ENCODE assay signal across 11 cellular contexts in the genomic region with DNA sequence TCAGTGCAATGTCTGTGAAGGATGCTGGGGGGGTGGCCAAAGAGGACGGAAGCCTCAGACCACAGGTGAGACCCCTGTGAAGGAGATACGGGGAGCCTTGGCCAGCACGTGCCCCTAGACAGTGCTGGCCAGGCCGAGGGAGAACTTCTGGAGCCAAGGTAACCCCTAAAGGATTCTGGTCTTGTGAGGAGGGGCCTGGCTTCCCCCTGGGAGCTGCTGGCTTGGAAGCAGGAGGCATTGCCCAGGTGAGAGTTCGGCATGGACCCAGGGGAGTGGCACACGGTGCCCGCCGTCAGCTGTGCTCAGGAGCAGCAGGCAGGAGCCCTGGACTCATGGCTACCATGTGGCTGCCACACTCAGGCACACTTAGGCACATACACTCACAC. TPM values are rescaled to one million over a fixed set of nuclear protein-coding genes. Genes with fewer than 3 reads are reported as not detected.
DNase-seq lines count a peak whose midpoint lies in the region; ATAC-seq and TF ChIP-seq lines count a peak whose summit lies in the region.
"Had no signal": no experiment of that assay in that cellular context is flagged by ENCODE, and none has a peak within 500 bp of the region (broad histone marks: within the 10 kb centered on the region; RNA-seq: fewer than 3 reads in every experiment).

No MANE protein-coding gene starts in this region.

- H3K4me3 ChIP-seq in suprapubic skin, result no peak overlapping the region

- H3K27me3 ChIP-seq in suprapubic skin, result peaks cover 31% of the 10 kb centered on the region

- peaks cover 9% of the 10 kb centered on the region for H3K4me1 Mint-ChIP-seq in activated T-helper 17 cell treated with anti-CD3 and anti-CD28 coated beads, Interleukin-2, amount 50 U/mL, for 72 hours
- H3K4me1 Mint-ChIP-seq in mesothelial cell of epicardium, result peaks cover 3% of the 10 kb centered on the region

- H3K36me3 ChIP-seq in suprapubic skin, result no peaks in the 10 kb centered on the region

- in situ Hi-C loops in G401 (cut with HindIII; ENCODE audit: low sequenced_read_pairs), result no loop called here

- TF ChIP-seq POLR2A in suprapubic skin (IDR thresholded peaks at IDR 0.05), result no peak

- H3K9me3 ChIP-seq in suprapubic skin, result no peaks in the 10 kb centered on the region

- no peaks in the 10 kb centered on the region for H3K36me3 Mint-ChIP-seq in activated T-helper 17 cell treated with anti-CD3 and anti-CD28 coated beads, Interleukin-2, amount 50 U/mL, for 72 hours (ENCODE audit: low read depth)
- peaks cover 14% of the 10 kb centered on the region for H3K36me3 Mint-ChIP-seq in mesothelial cell of epicardium

- DNase-seq in activated CD8-positive, alpha-beta memory T cell treated with anti-CD3 and anti-CD28 coated beads for 24 hours, result peak; percentile 56
- DNase-seq in activated CD8-positive, alpha-beta memory T cell treated with anti-CD3 and anti-CD28 coated beads, Interleukin-2, amount 50 U/mL, for 4 hours, result no peak
- DNase-seq in mesothelial cell of epicardium (ENCODE audit: low spot score in 2 of 2, unreplicated experiment in 2 of 2) (no peak), suprapubic skin (ENCODE audit: low spot score in 2 of 2) (no peak), H4 (ENCODE audit: low spot score) (no peak), T-helper 9 cell (no peak), G401 (ENCODE audit: low spot score) (no peak)
- DNase-seq: foreskin keratinocyte, NCI-H1092 had no signal

- TF ChIP-seq CTCF in mesothelial cell of epicardium (IDR thresholded peaks at IDR 0.05; ENCODE audit: unreplicated experiment), result no peak
- no peak for TF ChIP-seq CTCF in suprapubic skin (IDR thresholded peaks at IDR 0.05)

- H3K4me1 ChIP-seq in suprapubic skin, result peaks cover 46% of the 10 kb centered on the region
- H3K4me1 ChIP-seq: foreskin keratinocyte had no signal

- H3K4me3 Mint-ChIP-seq in activated T-helper 17 cell treated with anti-CD3 and anti-CD28 coated beads, Interleukin-2, amount 50 U/mL, for 72 hours, result peak overlapping the region; percentile 52
- H3K4me3 Mint-ChIP-seq in mesothelial cell of epicardium, result peak overlapping the region; percentile 55

- ATAC-seq in activated T-helper 17 cell treated with anti-CD3 and anti-CD28 coated beads, Interleukin-2, amount 50 U/mL, for 72 hours (replicated peaks), result no peak
- ATAC-seq: foreskin keratinocyte had no signal

- WGBS in suprapubic skin, result 93% methylated on average over 3 of the region's 8 CpGs

- H3K27ac ChIP-seq in suprapubic skin, result peak overlapping the region; percentile 98
- H3K27ac ChIP-seq: foreskin keratinocyte had no signal

- H3K27me3 Mint-ChIP-seq in activated T-helper 17 cell treated with anti-CD3 and anti-CD28 coated beads, Interleukin-2, amount 50 U/mL, for 72 hours, result peaks cover 12% of the 10 kb centered on the region
- H3K27me3 Mint-ChIP-seq in mesothelial cell of epicardium (ENCODE audit: low read depth), result peaks cover 30% of the 10 kb centered on the region

- TF ChIP-seq EP300 in suprapubic skin (IDR thresholded peaks at IDR 0.05), result no peak

- no peaks in the 10 kb centered on the region for H3K9me3 Mint-ChIP-seq in activated T-helper 17 cell treated with anti-CD3 and anti-CD28 coated beads, Interleukin-2, amount 50 U/mL, for 72 hours
- H3K9me3 Mint-ChIP-seq in mesothelial cell of epicardium, result peaks cover 5% of the 10 kb centered on the region

- no peak overlapping the region for H3K27ac Mint-ChIP-seq in activated T-helper 17 cell treated with anti-CD3 and anti-CD28 coated beads, Interleukin-2, amount 50 U/mL, for 72 hours
- H3K27ac Mint-ChIP-seq in mesothelial cell of epicardium, result peak overlapping the region; percentile 22

RNA-seq across cellular contexts. Expression of gene COL6A2, which starts 1.3 kb away (rescaled TPM):
- total RNA-seq in activated T-helper 17 cell treated with anti-CD3 and anti-CD28 coated beads, Interleukin-2, amount 50 U/mL, for 72 hours, result 10 to 100 TPM in 1 of 2 donors, 1 to 10 TPM in 1; 3.3 to 10.1 TPM
- total RNA-seq in mesothelial cell of epicardium (846 to 986 TPM (median 933 TPM) in 3 replicates), suprapubic skin (100 to 1,000 TPM in 3 of 4 donors, 10 to 100 TPM in 1; 88.9 to 150 (median 126) TPM)
- total RNA-seq in H4 (2014; rRNA removed; shearing (Covaris generic)), result 38.5 and 53.6 TPM in 2 replicates
- total RNA-seq in G401 (2014; rRNA removed; shearing (Covaris generic)), result 69.1 and 79.2 TPM in 2 replicates

RNA-seq across cellular contexts. Expression of gene FTCD, which starts 58.8 kb away (rescaled TPM):
- under 1 TPM in 1 of 2 donors, not detected in 1; 0.24 TPM for total RNA-seq in activated T-helper 17 cell treated with anti-CD3 and anti-CD28 coated beads, Interleukin-2, amount 50 U/mL, for 72 hours
- total RNA-seq in mesothelial cell of epicardium, result 8.8 to 12.5 TPM (median 9.6 TPM) in 3 replicates
- total RNA-seq in suprapubic skin, result not detected
- total RNA-seq in H4 (2014; rRNA removed; shearing (Covaris generic)), result 0.41 TPM in 1 of 2 replicates, not detected in the other
- total RNA-seq in G401 (2014; rRNA removed; shearing (Covaris generic)), result 1.1 TPM in 1 of 2 replicates, not detected in the other
- total RNA-seq: foreskin keratinocyte, lung microvascular endothelial cell had no signal
